1 cellular context compared by ENCODE assay signal in genomic region chr17:46001390-46002310, GRCh38.
TF ChIP-seq lines count a peak whose summit lies in the region.

No MANE protein-coding gene starts in this region.

TF ChIP-seq in HepG2, 621 proteins besides CTCF, POLR2A, EP300 and RAD21 (continued from another document and continues in another):
- 0 out of 2 replicates have a peak, but pooled peaks have one; percentile 11 for TF ChIP-seq LBX2 (CRISPR knock-in tag; IDR thresholded peaks at IDR 0.05; ENCODE audit: borderline replicate concordance)
- 0 out of 2 replicates have a peak, but pooled peaks have one; percentile 43 for TF ChIP-seq ZNF776 (CRISPR knock-in tag; IDR thresholded peaks at IDR 0.05)
- no peak for TF ChIP-seq YY1 (IDR thresholded peaks at IDR 0.05; ENCODE audit: insufficient read depth, insufficient replicate concordance, low read depth, low read length)
- TF ChIP-seq ZNF281 (CRISPR knock-in tag; IDR thresholded peaks at IDR 0.05; ENCODE audit: borderline replicate concordance), result no peak
- TF ChIP-seq ZNF724P (CRISPR knock-in tag; IDR thresholded peaks at IDR 0.05; ENCODE audit: borderline replicate concordance), result no peak
- no peak for TF ChIP-seq CREM (IDR thresholded peaks at IDR 0.05)
- TF ChIP-seq CREM (CRISPR knock-in tag; IDR thresholded peaks at IDR 0.05), result no peak
- no peak for TF ChIP-seq HMGA1 (CRISPR knock-in tag; conservative IDR thresholded peaks at IDR 0.05)
- no peak for TF ChIP-seq U2AF2 (IDR thresholded peaks at IDR 0.05; ENCODE audit: low read depth, low read length)
- no peak for TF ChIP-seq ZNF503 (CRISPR knock-in tag; IDR thresholded peaks at IDR 0.05)
- no peak for TF ChIP-seq ZNF713 (CRISPR knock-in tag; IDR thresholded peaks at IDR 0.05)
- TF ChIP-seq ADNP (CRISPR knock-in tag; IDR thresholded peaks at IDR 0.05), result no peak
- TF ChIP-seq ZNF34 (CRISPR knock-in tag; IDR thresholded peaks at IDR 0.05; ENCODE audit: borderline replicate concordance), result no peak
- TF ChIP-seq ZBTB4 (CRISPR knock-in tag; IDR thresholded peaks at IDR 0.05; ENCODE audit: borderline replicate concordance), result no peak
- no peak for TF ChIP-seq JDP2 (CRISPR knock-in tag; IDR thresholded peaks at IDR 0.05; ENCODE audit: borderline replicate concordance)
- no peak for TF ChIP-seq MYNN (CRISPR knock-in tag; IDR thresholded peaks at IDR 0.05; ENCODE audit: low read depth)
- TF ChIP-seq ZNF12 (CRISPR knock-in tag; IDR thresholded peaks at IDR 0.05), result no peak
- TF ChIP-seq PCBP1 (IDR thresholded peaks at IDR 0.05; ENCODE audit: borderline replicate concordance, low read depth, low read length), result no peak
- no peak for TF ChIP-seq SOX13 (IDR thresholded peaks at IDR 0.05)
- TF ChIP-seq SOX13 (CRISPR knock-in tag; conservative IDR thresholded peaks at IDR 0.05 in 1 of 2, IDR thresholded peaks at IDR 0.05 in 1 of 2), result no peak
- no peak for TF ChIP-seq MEF2D (CRISPR knock-in tag; IDR thresholded peaks at IDR 0.05)
- no peak for TF ChIP-seq IRX3 (CRISPR knock-in tag; IDR thresholded peaks at IDR 0.05; ENCODE audit: borderline replicate concordance, low read depth)
- TF ChIP-seq DZIP1 (CRISPR knock-in tag; IDR thresholded peaks at IDR 0.05), result peak; percentile 58; the same call in 1 of the 2 replicates
- TF ChIP-seq RNF2 (conservative IDR thresholded peaks at IDR 0.05; ENCODE audit: low read depth), result no peak
- TF ChIP-seq MED13 (CRISPR knock-in tag; IDR thresholded peaks at IDR 0.05), result no peak
- no peak for TF ChIP-seq JUNB (CRISPR knock-in tag; IDR thresholded peaks at IDR 0.05; ENCODE audit: borderline replicate concordance)
- TF ChIP-seq ZNF557 (CRISPR knock-in tag; IDR thresholded peaks at IDR 0.05), result no peak
- 0 out of 2 replicates have a peak, but pooled peaks have one; percentile 50 for TF ChIP-seq DMTF1 (CRISPR knock-in tag; IDR thresholded peaks at IDR 0.05)
- TF ChIP-seq SMAD3 (CRISPR knock-in tag; IDR thresholded peaks at IDR 0.05), result no peak
- TF ChIP-seq RXRA (CRISPR knock-in tag; IDR thresholded peaks at IDR 0.05), result no peak; the same call in 1 of the 2 replicates
- TF ChIP-seq E2F2 (CRISPR knock-in tag; IDR thresholded peaks at IDR 0.05; ENCODE audit: borderline replicate concordance), result no peak
- TF ChIP-seq TRIM24 (CRISPR knock-in tag; IDR thresholded peaks at IDR 0.05), result no peak
- TF ChIP-seq ZFP41 (CRISPR knock-in tag; IDR thresholded peaks at IDR 0.05; ENCODE audit: borderline replicate concordance), result no peak
- TF ChIP-seq GATAD1 (CRISPR knock-in tag; IDR thresholded peaks at IDR 0.05), result no peak
- no peak for TF ChIP-seq ZFY (CRISPR knock-in tag; IDR thresholded peaks at IDR 0.05)
- TF ChIP-seq NR0B2 (CRISPR knock-in tag; IDR thresholded peaks at IDR 0.05), result no peak
- no peak for TF ChIP-seq PBX2 (CRISPR knock-in tag; IDR thresholded peaks at IDR 0.05)
- no peak for TF ChIP-seq DNMT3B (CRISPR knock-in tag; conservative IDR thresholded peaks at IDR 0.05)
- no peak for TF ChIP-seq ZMYM2 (CRISPR knock-in tag; IDR thresholded peaks at IDR 0.05)
- TF ChIP-seq ZFX (CRISPR knock-in tag; IDR thresholded peaks at IDR 0.05; ENCODE audit: low read depth), result no peak; the same call in 1 of the 2 replicates
- peak; percentile 43; the same call in 1 of the 2 replicates for TF ChIP-seq SRY (CRISPR knock-in tag; IDR thresholded peaks at IDR 0.05)
- TF ChIP-seq MTA1 (CRISPR knock-in tag; IDR thresholded peaks at IDR 0.05; ENCODE audit: borderline replicate concordance), result no peak
- no peak for TF ChIP-seq SIN3A (IDR thresholded peaks at IDR 0.05; ENCODE audit: borderline replicate concordance, low read depth, low read length)
- TF ChIP-seq NFKB2 (CRISPR knock-in tag; IDR thresholded peaks at IDR 0.05; ENCODE audit: borderline replicate concordance), result no peak
